ENCODE assay signal across 26 cellular contexts in genomic region chrX:116823677-116824076, GRCh38.
"Had no signal": no experiment of that assay in that cellular context is flagged by ENCODE, and none has a peak within 500 bp of the region (broad histone marks: within the 10 kb centered on the region; RNA-seq: fewer than 3 reads in every experiment).

No MANE protein-coding gene starts in this region.

- H3K27ac ChIP-seq: colonic mucosa, coronary artery, dorsolateral prefrontal cortex, epithelial cell of prostate, esophagus muscularis mucosa, esophagus squamous epithelium, foreskin keratinocyte, gastrocnemius medialis, gastroesophageal sphincter, heart left ventricle had no signal

- DNase-seq: colonic mucosa; cortex of kidney; dermis blood vessel endothelial cell; dorsolateral prefrontal cortex; effector CD4-positive, alpha-beta T cell; effector CD8-positive, alpha-beta T cell; effector memory CD4-positive, alpha-beta T cell; endodermal cell; erythroblast; esophagus squamous epithelium; foreskin fibroblast; foreskin keratinocyte; foreskin melanocyte; gastrocnemius medialis; glutamatergic neuron; head of caudate nucleus; heart left ventricle had no signal

- H3K9me3 ChIP-seq: colonic mucosa, esophagus muscularis mucosa, esophagus squamous epithelium, gastrocnemius medialis, gastroesophageal sphincter, heart left ventricle had no signal

- H3K27me3 Mint-ChIP-seq: dendritic cell treated with granulocyte-macrophage colony-stimulating factor and Interleukin-4, amounts not matched to agents 40 ng/mL and 50 ng/mL, for 4 days had no signal

- H3K27ac Mint-ChIP-seq: dendritic cell treated with granulocyte-macrophage colony-stimulating factor and Interleukin-4, amounts not matched to agents 40 ng/mL and 50 ng/mL, for 4 days; endodermal cell had no signal

- H3K4me3 ChIP-seq: colonic mucosa, coronary artery, dorsolateral prefrontal cortex, esophagus muscularis mucosa, esophagus squamous epithelium, gastrocnemius medialis, gastroesophageal sphincter, heart left ventricle had no signal

- H3K27me3 ChIP-seq: colonic mucosa, esophagus muscularis mucosa, esophagus squamous epithelium, foreskin keratinocyte, gastrocnemius medialis, gastroesophageal sphincter, heart left ventricle had no signal

- H3K4me1 ChIP-seq: colonic mucosa, esophagus muscularis mucosa, esophagus squamous epithelium, foreskin keratinocyte, gastrocnemius medialis, gastroesophageal sphincter, heart left ventricle had no signal

- FAIRE-seq: endometrium, endothelial cell of umbilical vein, frontal cortex had no signal

- H3K4me3 Mint-ChIP-seq: dendritic cell treated with granulocyte-macrophage colony-stimulating factor and Interleukin-4, amounts not matched to agents 40 ng/mL and 50 ng/mL, for 4 days; endodermal cell had no signal

- ATAC-seq: esophagus mucosa, foreskin keratinocyte, gastrocnemius medialis, gastroesophageal sphincter, heart left ventricle had no signal

- H3K36me3 ChIP-seq: colonic mucosa, esophagus muscularis mucosa, esophagus squamous epithelium, gastrocnemius medialis, gastroesophageal sphincter, heart left ventricle had no signal

- H3K9me3 Mint-ChIP-seq: dendritic cell treated with granulocyte-macrophage colony-stimulating factor and Interleukin-4, amounts not matched to agents 40 ng/mL and 50 ng/mL, for 4 days had no signal
